15 cellular contexts compared by ENCODE assay signal in genomic region chrX:100980608-100981497, GRCh38. TPM values are rescaled to one million over a fixed set of nuclear protein-coding genes. Genes with fewer than 3 reads are reported as not detected.
DNase-seq lines count a peak whose midpoint lies in the region; ATAC-seq, FAIRE-seq and TF ChIP-seq lines count a peak whose summit lies in the region.
"Had no signal": no experiment of that assay in that cellular context is flagged by ENCODE, and none has a peak within 500 bp of the region (broad histone marks: within the 10 kb centered on the region; RNA-seq: fewer than 3 reads in every experiment).

No MANE protein-coding gene starts in this region.

- peak overlapping the region; percentile 28; the same call in 1 of the 2 replicates for H3K4me3 Mint-ChIP-seq in HFFc6
- H3K4me3 Mint-ChIP-seq in astrocyte (ENCODE audit: unreplicated experiment), result no peak overlapping the region
- no peak overlapping the region for H3K4me3 Mint-ChIP-seq in CD8-positive, alpha-beta T cell
- H3K4me3 Mint-ChIP-seq: dendritic cell treated with granulocyte-macrophage colony-stimulating factor and Interleukin-4, amounts not matched to agents 40 ng/mL and 50 ng/mL, for 4 days had no signal

- H3K9me3 ChIP-seq in astrocyte (ENCODE audit: insufficient read depth, low read depth, low read length) (no peaks in the 10 kb centered on the region), thoracic aorta (no peaks in the 10 kb centered on the region)
- no peaks in the 10 kb centered on the region for H3K9me3 ChIP-seq in CD8-positive, alpha-beta T cell (ENCODE audit: low read length)
- H3K9me3 ChIP-seq: right lobe of liver had no signal

- H3K4me1 ChIP-seq in astrocyte (ENCODE audit: insufficient read depth, low read length), result peaks cover 6% of the 10 kb centered on the region
- H3K4me1 ChIP-seq in thoracic aorta (ENCODE audit: control insufficient read depth in 1 of 2, low read depth in 2 of 2), result no peaks in the 10 kb centered on the region
- no peaks in the 10 kb centered on the region for H3K4me1 ChIP-seq in CD8-positive, alpha-beta T cell (ENCODE audit: insufficient read depth, low read length)
- H3K4me1 ChIP-seq: right lobe of liver had no signal

- H3K36me3 Mint-ChIP-seq in HFFc6 (ENCODE audit: low read depth), result no peaks in the 10 kb centered on the region
- H3K36me3 Mint-ChIP-seq in astrocyte (ENCODE audit: low read depth, unreplicated experiment), result no peaks in the 10 kb centered on the region
- H3K36me3 Mint-ChIP-seq in CD8-positive, alpha-beta T cell, result peaks cover 2% of the 10 kb centered on the region

- DNase-seq in HFFc6 (peak; percentile 78), astrocyte (ENCODE audit: low read depth) (peak; percentile 72), hepatic stellate cell (ENCODE audit: low spot score) (peak; percentile 29), thoracic aorta (ENCODE audit: low spot score) (peak; percentile 15), NCI-H1048 (lab: John Stamatoyannopoulos, UW) (no peak)
- DNase-seq in CD8-positive, alpha-beta T cell, result no peak
- DNase-seq: activated effector memory CD4-positive, alpha-beta T cell treated with Interleukin-2 at 50 U/mL for 16 hours; KG1; NCI-H345; SHP77 had no signal

- no peaks in the 10 kb centered on the region for H3K79me2 ChIP-seq in astrocyte (ENCODE audit: insufficient read depth, low read length)

- POLR2A ChIA-PET in CD8-positive, alpha-beta T cell (lab: Charles Lee), result no interaction called here

- peak overlapping the region; percentile 23 for H3K9ac ChIP-seq in astrocyte (ENCODE audit: low read length)

- H3K27me3 Mint-ChIP-seq in HFFc6 (ENCODE audit: insufficient read depth) (no peaks in the 10 kb centered on the region; the same call in 1 of the 2 replicates), astrocyte (ENCODE audit: low read depth, unreplicated experiment) (no peaks in the 10 kb centered on the region)
- no peaks in the 10 kb centered on the region for H3K27me3 Mint-ChIP-seq in CD8-positive, alpha-beta T cell (ENCODE audit: low read depth)
- H3K27me3 Mint-ChIP-seq: dendritic cell treated with granulocyte-macrophage colony-stimulating factor and Interleukin-4, amounts not matched to agents 40 ng/mL and 50 ng/mL, for 4 days had no signal

- H3K4me2 ChIP-seq in astrocyte (ENCODE audit: low read length), result peak overlapping the region; percentile 43

- ATAC-seq in thoracic aorta (ENCODE audit: insufficient number of reproducible peaks, low FRiP score, low read depth), result no peak
- ATAC-seq in CD8-positive, alpha-beta T cell, result no peak
- ATAC-seq in HG03378 (IDR thresholded peaks at IDR 0.05; ENCODE audit: unreplicated experiment), result no peak
- ATAC-seq in GM21529 (IDR thresholded peaks at IDR 0.05; ENCODE audit: unreplicated experiment), result no peak

- FAIRE-seq in astrocyte (lab: Jason Lieb, UNC), result no peak
- FAIRE-seq: urothelium cell line had no signal

- peak overlapping the region; percentile 83 for H3K27ac Mint-ChIP-seq in HFFc6
- H3K27ac Mint-ChIP-seq in astrocyte (ENCODE audit: unreplicated experiment), result no peak overlapping the region
- no peak overlapping the region for H3K27ac Mint-ChIP-seq in CD8-positive, alpha-beta T cell
- H3K27ac Mint-ChIP-seq: dendritic cell treated with granulocyte-macrophage colony-stimulating factor and Interleukin-4, amounts not matched to agents 40 ng/mL and 50 ng/mL, for 4 days had no signal

- H3K27ac ChIP-seq in astrocyte (ENCODE audit: low read depth, low read length), result peak overlapping the region; percentile 47
- peak overlapping the region; percentile 41 to 63 for H3K27ac ChIP-seq in thoracic aorta
- H3K27ac ChIP-seq in CD8-positive, alpha-beta T cell (ENCODE audit: low read depth, low read length), result no peak overlapping the region
- H3K27ac ChIP-seq: right lobe of liver had no signal

- CTCF ChIA-PET in CD8-positive, alpha-beta T cell (lab: Charles Lee), result no interaction called here

- no peak overlapping the region for H2AFZ ChIP-seq in astrocyte (ENCODE audit: low read depth, low read length)

- peaks cover 35% of the 10 kb centered on the region for H3K4me1 Mint-ChIP-seq in HFFc6 (ENCODE audit: low read depth)
- peaks cover 14% of the 10 kb centered on the region for H3K4me1 Mint-ChIP-seq in astrocyte (ENCODE audit: low read depth, unreplicated experiment)
- H3K4me1 Mint-ChIP-seq in CD8-positive, alpha-beta T cell (ENCODE audit: low read depth), result no peaks in the 10 kb centered on the region

- H4K20me1 ChIP-seq in astrocyte (ENCODE audit: insufficient read depth, low read length), result no peaks in the 10 kb centered on the region

- H3K27me3 ChIP-seq in astrocyte (ENCODE audit: insufficient read depth, low read length), result no peaks in the 10 kb centered on the region
- H3K27me3 ChIP-seq in thoracic aorta (replicated peaks; ENCODE audit: insufficient read depth), result no peaks in the 10 kb centered on the region
- H3K27me3 ChIP-seq in CD8-positive, alpha-beta T cell (ENCODE audit: insufficient read depth, low read length), result no peaks in the 10 kb centered on the region
- H3K27me3 ChIP-seq: right lobe of liver had no signal

- TF ChIP-seq CTCF in HFFc6 (IDR thresholded peaks at IDR 0.05) (no peak), astrocyte (IDR thresholded peaks at IDR 0.05; ENCODE audit: insufficient read depth, low read depth, low read length) (no peak), thoracic aorta (IDR thresholded peaks at IDR 0.05) (no peak)
- no peak for TF ChIP-seq CTCF in CD8-positive, alpha-beta T cell (IDR thresholded peaks at IDR 0.05)

- H3K36me3 ChIP-seq in astrocyte (ENCODE audit: insufficient read depth, low read length) (no peaks in the 10 kb centered on the region), thoracic aorta (no peaks in the 10 kb centered on the region)
- no peaks in the 10 kb centered on the region for H3K36me3 ChIP-seq in CD8-positive, alpha-beta T cell (ENCODE audit: insufficient read depth, low read length)
- H3K36me3 ChIP-seq: right lobe of liver had no signal

- H3K9me3 Mint-ChIP-seq in HFFc6, result no peaks in the 10 kb centered on the region
- no peaks in the 10 kb centered on the region for H3K9me3 Mint-ChIP-seq in astrocyte (ENCODE audit: unreplicated experiment)
- no peaks in the 10 kb centered on the region for H3K9me3 Mint-ChIP-seq in CD8-positive, alpha-beta T cell
- H3K9me3 Mint-ChIP-seq: dendritic cell treated with granulocyte-macrophage colony-stimulating factor and Interleukin-4, amounts not matched to agents 40 ng/mL and 50 ng/mL, for 4 days had no signal

- H3K4me3 ChIP-seq in astrocyte (ENCODE audit: insufficient read depth, low read depth, low read length), result no peak overlapping the region
- no peak overlapping the region for H3K4me3 ChIP-seq in thoracic aorta
- H3K4me3 ChIP-seq in CD8-positive, alpha-beta T cell (ENCODE audit: low read depth, low read length), result no peak overlapping the region
- H3K4me3 ChIP-seq: right lobe of liver had no signal

- intact Hi-C loops in CD8-positive, alpha-beta T cell (cut with DNase I, micrococcal nuclease), result no loop called here

RNA-seq across cellular contexts. Expression of gene ARL13A, which starts 11.3 kb away (rescaled TPM):
- total RNA-seq in HFFc6 (2021; fragmentation: NEBNext Ultra II Directional; extraction: Animal tissue kit (Norgen Biotek cat#: 25700)), result not detected
- total RNA-seq in astrocyte (not detected in 2 replicates), thoracic aorta (not detected)
- total RNA-seq in CD8-positive, alpha-beta T cell, result not detected
- total RNA-seq: right lobe of liver had no signal

RNA-seq across cellular contexts. Expression of gene XKRX, which starts 52.1 kb away (rescaled TPM):
- not detected for total RNA-seq in HFFc6 (2021; fragmentation: NEBNext Ultra II Directional; extraction: Animal tissue kit (Norgen Biotek cat#: 25700))
- total RNA-seq in astrocyte (not detected in 2 replicates), thoracic aorta (1 to 10 TPM in 1 of 2 donors, under 1 TPM in 1; 0.14 to 1.6 TPM)
- total RNA-seq in CD8-positive, alpha-beta T cell, result under 1 TPM; 0.87 to 0.94 TPM

Comparison
In these comparisons a context has a peak if more than half of its experiments do, and no peak if none do; other contexts are left out.
1. DNase-seq: peak in HFFc6 (single experiment), astrocyte (single experiment), hepatic stellate cell (single experiment) and thoracic aorta (single experiment); none in CD8-positive, alpha-beta T cell (0 of 7) and NCI-H1048 (single experiment).